Comparison of ENCODE assay signal across 8 cellular contexts in the genomic region with DNA sequence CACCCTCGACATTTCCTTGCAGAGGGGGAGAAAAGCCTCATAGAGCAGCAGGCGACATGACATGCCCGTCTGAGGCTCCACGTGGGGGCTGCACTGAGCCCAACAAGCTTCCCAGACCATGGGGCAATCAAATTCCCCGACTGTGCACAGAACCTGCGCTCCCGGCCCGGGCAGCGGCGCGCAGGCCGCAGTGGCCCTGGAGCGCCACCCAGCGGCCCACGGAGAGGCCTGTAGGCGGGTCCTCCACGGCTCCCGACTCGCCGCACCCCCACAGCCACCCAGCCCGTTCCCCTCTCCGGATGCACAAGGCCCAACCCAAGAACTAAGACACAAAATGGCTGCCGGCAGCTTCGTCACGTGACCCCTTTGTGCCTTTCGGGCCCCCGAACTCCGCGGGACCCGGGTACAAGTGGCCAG. TPM values are rescaled to one million over a fixed set of nuclear protein-coding genes. Genes with fewer than 3 reads are reported as not detected.
DNase-seq lines count a peak whose midpoint lies in the region; FAIRE-seq and TF ChIP-seq lines count a peak whose summit lies in the region.

No MANE protein-coding gene starts in this region.

- peak overlapping the region; percentile 48 for H2AFZ ChIP-seq in neuron (ENCODE audit: low read depth, low read length)

- DNase-seq in H7: peak; percentile 96
- peak; percentile 96 for DNase-seq in LoVo (ENCODE audit: low spot score)
- DNase-seq in RWPE1 (ENCODE audit: low spot score): peak; percentile 94
- DNase-seq in activated naive CD4-positive, alpha-beta T cell (lab: John Stamatoyannopoulos, UW): peak; percentile 85 to 94 (median 89)
- peak; percentile 91 for DNase-seq in foreskin melanocyte
- DNase-seq in stromal cell of bone marrow (ENCODE audit: low read depth): peak; percentile 90

- POLR2A ChIA-PET in RWPE1 (lab: Yijun Ruan, JAX; ENCODE audit: low non-redundant PET): interaction anchor here (0.6 kb wide), 1 partner anchor 156 kb away, joined by 3 read pairs; no protein-coding TSS in a partner anchor

- CTCF ChIA-PET in RWPE1 (lab: Yijun Ruan, JAX): interaction anchor here (0.6 to 1.4 kb wide), 12 partner anchors 10 to 175 kb away, joined by 3 to 7 read pairs (median 3); no protein-coding TSS in a partner anchor

- H3K4me3 ChIP-seq in H7 (ENCODE audit: insufficient read depth, low read depth, low read length) (peak overlapping the region; percentile 96), neuron (ENCODE audit: low read length) (peak overlapping the region; percentile 97)

- no peaks in the 10 kb centered on the region for H3K27me3 ChIP-seq in H7 (ENCODE audit: control insufficient read depth, insufficient read depth, low read length)
- no peaks in the 10 kb centered on the region for H3K27me3 ChIP-seq in neuron (ENCODE audit: insufficient read depth, low read length)

- peak overlapping the region; percentile 99 for H3K27ac ChIP-seq in RWPE1

- peak; percentile 98 for TF ChIP-seq CTCF in RWPE1 (conservative IDR thresholded peaks at IDR 0.05; ENCODE audit: low read depth)

- peaks cover 16% of the 10 kb centered on the region for H3K4me1 ChIP-seq in neuron (ENCODE audit: insufficient read depth, low read length)

- no peaks in the 10 kb centered on the region for H3K9me3 ChIP-seq in neuron (ENCODE audit: low read length)

- FAIRE-seq in G401.6 (lab: Jason Lieb, UNC): peak; percentile 88

- H3K36me3 ChIP-seq in H7 (replicated peaks; ENCODE audit: control insufficient read depth, insufficient read depth, low read length) (no peaks in the 10 kb centered on the region), neuron (ENCODE audit: insufficient read depth, low read length) (peaks cover 9% of the 10 kb centered on the region)

RNA-seq across cellular contexts. Expression of gene EPC1, which starts 0.8 kb away (rescaled TPM):
- total RNA-seq in H7 (2014; rRNA removed; shearing (Covaris generic)): 9.2 and 17.5 TPM in 2 replicates

Comparison
In these comparisons a context has a peak if more than half of its experiments do, and no peak if none do; other contexts are left out.
1. Peak in every context shown above with its lines: DNase-seq, H3K4me3 ChIP-seq and H3K27ac ChIP-seq.